30 cellular contexts compared by ENCODE assay signal in genomic region chr11:70089631-70090030, GRCh38. TPM values are rescaled to one million over a fixed set of nuclear protein-coding genes. Genes with fewer than 3 reads are reported as not detected.
"Had no signal": no experiment of that assay in that cellular context is flagged by ENCODE, and none has a peak within 500 bp of the region (broad histone marks: within the 10 kb centered on the region; RNA-seq: fewer than 3 reads in every experiment).

No MANE protein-coding gene starts in this region.

- ATAC-seq: foreskin keratinocyte; stimulated activated memory B cell treated with anti-CD40 and anti-IgM and Interleukin-4, amounts not matched to agents 10 μg/mL and 1 μg/mL and 100 μg/mL, for 72 hours; stimulated activated naive CD8-positive, alpha-beta T cell treated with anti-CD3 and anti-CD28 coated beads, Interleukin-15, amount 100 ng/mL, for 72 hours had no signal

- H3K27me3 ChIP-seq: brain microvascular endothelial cell, tibial nerve had no signal

- H3K4me3 ChIP-seq: esophagus muscularis mucosa, left ventricle myocardium inferior, sigmoid colon, tibial nerve had no signal

- DNase-seq: activated CD4-positive, alpha-beta memory T cell treated with anti-CD3 and anti-CD28 coated beads for 36 hours; activated CD4-positive, alpha-beta T cell treated with anti-CD3 and anti-CD28 coated beads, Interleukin-2, amount 10 ng/mL, durations not matched to agents 24 days and 14 days; activated CD4-positive, CD25-positive, alpha-beta regulatory T cell treated with anti-CD3 and anti-CD28 coated beads, Interleukin-2, amount 50 U/mL, for 72 hours; activated CD8-positive, alpha-beta memory T cell treated with anti-CD3 and anti-CD28 coated beads, Interleukin-2, amount 50 U/mL, for 4 hours; activated gamma-delta T cell; activated naive CD4-positive, alpha-beta T cell treated with anti-CD3 and anti-CD28 coated beads, Interleukin-2, amount 10 ng/mL, durations not matched to agents 7 days and 5 days; activated naive CD8-positive, alpha-beta T cell treated with anti-CD3 and anti-CD28 coated beads, Interleukin-2, amount 10 ng/mL, durations not matched to agents 7 days and 5 days; activated T-cell treated with anti-CD3 and anti-CD28 coated beads, Interleukin-2, amount 50 U/mL, for 1 hour; brain microvascular endothelial cell; caudate nucleus; cortex of kidney; glutamatergic neuron; left ventricle myocardium inferior; naive B cell; sigmoid colon; small intestine; stimulated activated CD4-positive, alpha-beta T cell treated with anti-CD3 and anti-CD28 coated beads, Interleukin-4, amount 100 ng/mL, for 24 hours; stimulated activated naive CD8-positive, alpha-beta T cell treated with anti-CD3 and anti-CD28 coated beads, Interleukin-15, amount 100 ng/mL, for 72 hours; substantia nigra; SW 1271; T1000 had no signal

- H3K36me3 ChIP-seq: brain microvascular endothelial cell, esophagus muscularis mucosa, left ventricle myocardium inferior, neutrophil, sigmoid colon, tibial nerve had no signal

- H3K27ac ChIP-seq: brain microvascular endothelial cell, esophagus muscularis mucosa, foreskin keratinocyte, left ventricle myocardium inferior, neutrophil, tibial nerve had no signal

- H3K4me1 ChIP-seq: foreskin keratinocyte, tibial nerve had no signal

- H3K9me3 ChIP-seq: left ventricle myocardium inferior, neutrophil, sigmoid colon, tibial nerve had no signal

RNA-seq across cellular contexts. Expression of gene ANO1, which starts 11.5 kb away (rescaled TPM):
- total RNA-seq: activated CD4-positive, alpha-beta memory T cell treated with anti-CD3 and anti-CD28 coated beads for 36 hours; activated CD4-positive, alpha-beta T cell treated with anti-CD3 and anti-CD28 coated beads, Interleukin-2, amount 10 ng/mL, durations not matched to agents 24 days and 14 days; activated CD8-positive, alpha-beta memory T cell treated with anti-CD3 and anti-CD28 coated beads for 36 hours; activated naive CD8-positive, alpha-beta T cell treated with anti-CD3 and anti-CD28 coated beads, Interleukin-2, amount 10 ng/mL, durations not matched to agents 7 days and 5 days; activated T-helper 1 cell treated with anti-CD3 and anti-CD28 coated beads, Interleukin-12 subunit alpha, Interleukin-12 subunit beta, Interleukin-2, Interleukin-4 antibody, amounts not matched to agents 30 ng/mL and 10 ng/mL and 1 ng/mL, durations not matched to agents 14 hours and 24 hours and 36 hours; lung microvascular endothelial cell; osteocyte had no signal
